In genomic region chrX:13216139-13216538, GRCh38 we compare ENCODE assay signal across 1 cellular context.
TF ChIP-seq lines count a peak whose summit lies in the region.

No MANE protein-coding gene starts in this region.

TF ChIP-seq in GM12878, 131 proteins besides CTCF, POLR2A, EP300 and RAD21 (continued from another document):
- TF ChIP-seq BRCA1 (IDR thresholded peaks at IDR 0.05; ENCODE audit: low read depth, low read length) (no peak), SPI1 (IDR thresholded peaks at IDR 0.05; ENCODE audit: borderline replicate concordance, insufficient read depth, low read depth, low read length) (no peak), MEF2B (IDR thresholded peaks at IDR 0.05; ENCODE audit: partially characterized antibody, poor library complexity, severe bottlenecking) (no peak)
